ENCODE assay signal across 10 cellular contexts in the genomic region with DNA sequence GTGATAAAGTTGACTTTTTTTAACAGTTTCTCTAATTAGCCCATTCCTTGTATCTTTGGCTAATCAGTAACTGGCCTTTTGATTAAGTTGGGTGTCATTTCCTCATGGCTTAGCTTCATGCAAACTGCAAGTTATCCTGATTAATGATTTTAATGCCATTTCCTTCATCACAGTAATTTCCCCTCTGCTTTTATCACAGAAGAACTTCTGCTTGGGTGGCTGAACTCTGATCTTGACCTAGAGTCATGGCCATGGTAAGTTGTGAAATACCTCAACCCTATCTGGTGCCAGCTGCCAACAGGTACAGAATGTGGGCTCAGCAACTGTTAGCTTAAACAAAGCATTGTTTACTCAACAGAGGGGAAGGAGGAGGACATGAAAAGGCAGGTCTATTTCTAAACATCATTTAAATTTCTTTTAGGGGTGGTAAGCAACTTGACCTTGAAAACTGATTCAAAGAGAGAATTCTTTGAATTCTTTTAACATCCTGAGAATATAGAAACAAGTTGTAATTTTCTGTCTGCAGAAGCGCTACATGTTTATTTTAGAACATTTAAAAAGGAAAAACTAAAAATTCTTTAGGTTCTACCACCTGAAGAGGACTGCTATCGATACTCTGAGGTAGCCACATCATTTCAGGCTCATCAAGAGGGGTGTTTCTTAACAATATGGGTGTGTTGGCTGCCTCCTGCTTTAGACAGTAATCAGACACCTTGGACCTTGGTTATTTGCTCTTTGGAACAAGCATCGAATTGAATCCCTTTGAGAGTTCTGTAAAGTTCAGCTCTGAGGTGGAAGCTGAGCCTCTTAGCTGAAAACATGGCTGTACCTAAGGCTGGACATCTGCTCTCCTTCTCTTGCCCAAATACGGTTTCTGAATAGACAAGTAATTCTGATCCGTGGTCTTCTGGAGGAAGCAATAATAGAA. TPM values are rescaled to one million over a fixed set of nuclear protein-coding genes. Genes with fewer than 3 reads are reported as not detected.
DNase-seq lines count a peak whose midpoint lies in the region; ATAC-seq and TF ChIP-seq lines count a peak whose summit lies in the region.
"Had no signal": no experiment of that assay in that cellular context is flagged by ENCODE, and none has a peak within 500 bp of the region (broad histone marks: within the 10 kb centered on the region; RNA-seq: fewer than 3 reads in every experiment).

No MANE protein-coding gene starts in this region.

- no peak for TF ChIP-seq POLR2A in upper lobe of left lung (IDR thresholded peaks at IDR 0.05)

- CTCF ChIA-PET in activated CD8-positive, alpha-beta memory T cell treated with anti-CD3 and anti-CD28 coated beads, Interleukin-2, amount 10 ng/mL, durations not matched to agents 7 days and 5 days (lab: Charles Lee) = interaction anchor here (2.4 kb wide), 1 partner anchor 41 kb away, joined by 5 read pairs; no protein-coding TSS in a partner anchor

- no peaks in the 10 kb centered on the region for H3K9me3 ChIP-seq in upper lobe of left lung

- peaks cover 16% of the 10 kb centered on the region for H3K36me3 Mint-ChIP-seq in activated CD8-positive, alpha-beta memory T cell treated with anti-CD3 and anti-CD28 coated beads, Interleukin-2, amount 10 ng/mL, durations not matched to agents 7 days and 5 days

- H3K4me1 Mint-ChIP-seq in activated CD8-positive, alpha-beta memory T cell treated with anti-CD3 and anti-CD28 coated beads, Interleukin-2, amount 10 ng/mL, durations not matched to agents 7 days and 5 days = peaks cover 5% of the 10 kb centered on the region

- TF ChIP-seq CTCF in epithelial cell of proximal tubule (conservative IDR thresholded peaks at IDR 0.05; ENCODE audit: low read depth, low read length) (no peak), upper lobe of left lung (IDR thresholded peaks at IDR 0.05) (no peak)

- H3K4me3 ChIP-seq in epithelial cell of proximal tubule (ENCODE audit: low read depth, low read length) (no peak overlapping the region), upper lobe of left lung (peak overlapping the region in 1 of 4 donors; percentile 1)
- H3K4me3 ChIP-seq: SK-N-MC had no signal

- no peak overlapping the region for H3K4me3 Mint-ChIP-seq in activated CD8-positive, alpha-beta memory T cell treated with anti-CD3 and anti-CD28 coated beads, Interleukin-2, amount 10 ng/mL, durations not matched to agents 7 days and 5 days
- H3K4me3 Mint-ChIP-seq: memory B cell had no signal

- ATAC-seq in activated CD8-positive, alpha-beta memory T cell treated with anti-CD3 and anti-CD28 coated beads, Interleukin-2, amount 10 ng/mL, durations not matched to agents 7 days and 5 days = no peak
- peak; percentile 53 to 77 for ATAC-seq in upper lobe of left lung (ENCODE audit: low FRiP score in 2 of 2)

- H3K4me1 ChIP-seq in upper lobe of left lung = peaks cover 0 to 36% (median 18%) of the 10 kb centered on the region in 4 donors

- H3K27ac ChIP-seq in upper lobe of left lung = peak overlapping the region; percentile 59 to 65 (median 61)
- H3K27ac ChIP-seq: SK-N-MC had no signal

- H3K27me3 Mint-ChIP-seq in activated CD8-positive, alpha-beta memory T cell treated with anti-CD3 and anti-CD28 coated beads, Interleukin-2, amount 10 ng/mL, durations not matched to agents 7 days and 5 days = no peaks in the 10 kb centered on the region
- H3K27me3 Mint-ChIP-seq: memory B cell had no signal

- H3K27me3 ChIP-seq in upper lobe of left lung = no peaks in the 10 kb centered on the region

- H3K36me3 ChIP-seq in upper lobe of left lung = peaks cover 0 to 12% (median 0%) of the 10 kb centered on the region in 4 donors

- WGBS in upper lobe of left lung, 2 donors = 44 to 47% methylated on average over 5 of the region's 5 CpGs

- peaks cover 4% of the 10 kb centered on the region for H3K9me3 Mint-ChIP-seq in activated CD8-positive, alpha-beta memory T cell treated with anti-CD3 and anti-CD28 coated beads, Interleukin-2, amount 10 ng/mL, durations not matched to agents 7 days and 5 days (ENCODE audit: low read depth)
- H3K9me3 Mint-ChIP-seq: memory B cell had no signal

- no peak for DNase-seq in activated CD8-positive, alpha-beta memory T cell treated with anti-CD3 and anti-CD28 coated beads, Interleukin-2, amount 10 ng/mL, durations not matched to agents 7 days and 5 days
- DNase-seq in activated CD8-positive, alpha-beta memory T cell treated with anti-CD3 and anti-CD28 coated beads, Interleukin-2, amount 50 U/mL, for 4 hours = no peak
- peak; percentile 36 for DNase-seq in NCI-H2171 (lab: John Stamatoyannopoulos, UW)
- DNase-seq in epithelial cell of proximal tubule (ENCODE audit: low read depth) = peak; percentile 56
- peak in 1 of 2 donors; percentile 72 for DNase-seq in upper lobe of left lung
- DNase-seq in stimulated activated naive CD4-positive, alpha-beta T cell (lab: John Stamatoyannopoulos, UW) = no peak
- DNase-seq in dedifferentiated amniotic fluid mesenchymal stem cell (ENCODE audit: extremely low spot score) = no peak
- no peak for DNase-seq in activated CD4-positive, alpha-beta T cell treated with anti-CD3 and anti-CD28 coated beads, Interleukin-2, amount 50 U/mL, for 1 hour

- no peak for TF ChIP-seq EP300 in upper lobe of left lung (IDR thresholded peaks at IDR 0.05)

- H3K27ac Mint-ChIP-seq in activated CD8-positive, alpha-beta memory T cell treated with anti-CD3 and anti-CD28 coated beads, Interleukin-2, amount 10 ng/mL, durations not matched to agents 7 days and 5 days = peak overlapping the region; percentile 12
- H3K27ac Mint-ChIP-seq: memory B cell had no signal

RNA-seq across cellular contexts. Expression of gene ANXA4, which starts 39.7 kb away (rescaled TPM):
- total RNA-seq in activated CD8-positive, alpha-beta memory T cell treated with anti-CD3 and anti-CD28 coated beads, Interleukin-2, amount 10 ng/mL, durations not matched to agents 7 days and 5 days = 10 to 100 TPM; 56.1 to 66.6 TPM
- total RNA-seq in epithelial cell of proximal tubule (51.4 and 61.2 TPM in 2 replicates), upper lobe of left lung (100 to 1,000 TPM in 5 of 6 donors, 10 to 100 TPM in 1; 84.0 to 214 (median 161) TPM)

RNA-seq across cellular contexts. Expression of gene GMCL1, which starts 47.9 kb away (rescaled TPM):
- total RNA-seq in activated CD8-positive, alpha-beta memory T cell treated with anti-CD3 and anti-CD28 coated beads, Interleukin-2, amount 10 ng/mL, durations not matched to agents 7 days and 5 days = 10 to 100 TPM; 26.5 to 32.6 TPM
- total RNA-seq in epithelial cell of proximal tubule (8.7 and 9.8 TPM in 2 replicates), upper lobe of left lung (10 to 100 TPM; 11.9 to 23.1 (median 17.5) TPM)

Comparison
In these comparisons a context has a peak if more than half of its experiments do, and no peak if none do; other contexts are left out.
1. DNase-seq: peak in NCI-H2171 (single experiment) and epithelial cell of proximal tubule (single experiment); none in activated CD8-positive, alpha-beta memory T cell treated with anti-CD3 and anti-CD28 coated beads, Interleukin-2, amount 10 ng/mL, durations not matched to agents 7 days and 5 days (single experiment), activated CD8-positive, alpha-beta memory T cell treated with anti-CD3 and anti-CD28 coated beads, Interleukin-2, amount 50 U/mL, for 4 hours (single experiment), stimulated activated naive CD4-positive, alpha-beta T cell (0 of 6), dedifferentiated amniotic fluid mesenchymal stem cell (single experiment) and activated CD4-positive, alpha-beta T cell treated with anti-CD3 and anti-CD28 coated beads, Interleukin-2, amount 50 U/mL, for 1 hour (single experiment).